1 cellular context compared by ENCODE assay signal in the genomic region with DNA sequence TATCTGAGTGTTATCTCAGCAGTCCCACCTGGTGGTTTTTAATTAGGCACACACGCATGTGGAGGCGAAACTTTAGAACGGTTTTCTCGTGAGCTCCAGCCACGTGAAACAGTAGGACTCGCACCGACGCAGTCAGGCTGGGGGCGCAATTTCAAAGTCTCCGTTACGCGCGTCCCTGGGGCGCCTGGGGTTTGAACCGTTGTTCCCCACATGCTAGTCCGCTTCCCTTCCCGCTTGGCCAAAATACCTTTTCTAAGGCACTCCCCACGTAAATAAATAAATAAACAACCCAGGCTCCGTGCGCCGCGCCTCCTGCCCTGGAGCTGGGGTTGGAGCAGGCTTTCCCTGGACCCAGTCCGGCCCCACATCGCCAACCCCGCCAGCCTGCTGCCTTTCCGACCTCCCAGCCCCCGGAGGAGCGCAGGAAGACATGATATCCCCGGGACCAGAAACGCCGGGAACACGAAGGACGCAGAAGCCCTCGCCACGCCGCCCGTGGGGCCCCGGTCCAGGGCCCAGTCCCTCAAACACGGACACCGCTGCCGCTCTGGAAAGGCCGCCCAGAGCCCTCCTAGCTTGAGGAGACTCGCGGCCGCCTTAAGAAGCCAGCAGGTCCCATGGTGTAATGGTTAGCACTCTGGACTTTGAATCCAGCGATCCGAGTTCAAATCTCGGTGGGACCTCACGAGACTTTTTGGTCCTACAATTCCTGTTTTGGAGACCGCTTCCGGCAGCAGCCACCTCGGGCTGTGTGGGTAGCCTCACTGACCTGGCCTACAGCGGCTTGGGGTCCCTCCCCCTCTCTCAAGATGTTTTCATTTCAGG.
A peak's percentile ranks its signal among the peaks of the same experiment; 100 is the strongest.
TF ChIP-seq lines count a peak whose summit lies in the region.

No MANE protein-coding gene starts in this region.

TF ChIP-seq in HepG2, 621 proteins besides CTCF, POLR2A, EP300 and RAD21 (continued from another document and continues in another):
- TF ChIP-seq, protein P1, sequence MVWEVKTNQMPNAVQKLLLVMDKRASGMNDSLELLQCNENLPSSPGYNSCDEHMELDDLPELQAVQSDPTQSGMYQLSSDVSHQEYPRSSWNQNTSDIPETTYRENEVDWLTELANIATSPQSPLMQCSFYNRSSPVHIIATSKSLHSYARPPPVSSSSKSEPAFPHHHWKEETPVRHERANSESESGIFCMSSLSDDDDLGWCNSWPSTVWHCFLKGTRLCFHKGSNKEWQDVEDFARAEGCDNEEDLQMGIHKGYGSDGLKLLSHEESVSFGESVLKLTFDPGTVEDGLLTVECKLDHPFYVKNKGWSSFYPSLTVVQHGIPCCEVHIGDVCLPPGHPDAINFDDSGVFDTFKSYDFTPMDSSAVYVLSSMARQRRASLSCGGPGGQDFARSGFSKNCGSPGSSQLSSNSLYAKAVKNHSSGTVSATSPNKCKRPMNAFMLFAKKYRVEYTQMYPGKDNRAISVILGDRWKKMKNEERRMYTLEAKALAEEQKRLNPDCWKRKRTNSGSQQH (CRISPR knock-in tag; IDR thresholded peaks at IDR 0.05; ENCODE audit: low read depth), result 0 out of 2 replicates have a peak, but pooled peaks have one; percentile 29
- no peak for TF ChIP-seq ZNF207 (IDR thresholded peaks at IDR 0.05; ENCODE audit: borderline replicate concordance)
- peak; percentile 40; the same call in 1 of the 2 replicates for TF ChIP-seq HES4 (CRISPR knock-in tag; IDR thresholded peaks at IDR 0.05; ENCODE audit: borderline replicate concordance)
- peak; percentile 29; the same call in 1 of the 2 replicates for TF ChIP-seq EEA1 (CRISPR knock-in tag; IDR thresholded peaks at IDR 0.05; ENCODE audit: borderline replicate concordance)
- peak; percentile 98 for TF ChIP-seq NRL (CRISPR knock-in tag; IDR thresholded peaks at IDR 0.05; ENCODE audit: borderline replicate concordance)
- peak; percentile 92 for TF ChIP-seq NCOR1 (IDR thresholded peaks at IDR 0.05; ENCODE audit: borderline replicate concordance, low read length)
- TF ChIP-seq, protein P2, sequence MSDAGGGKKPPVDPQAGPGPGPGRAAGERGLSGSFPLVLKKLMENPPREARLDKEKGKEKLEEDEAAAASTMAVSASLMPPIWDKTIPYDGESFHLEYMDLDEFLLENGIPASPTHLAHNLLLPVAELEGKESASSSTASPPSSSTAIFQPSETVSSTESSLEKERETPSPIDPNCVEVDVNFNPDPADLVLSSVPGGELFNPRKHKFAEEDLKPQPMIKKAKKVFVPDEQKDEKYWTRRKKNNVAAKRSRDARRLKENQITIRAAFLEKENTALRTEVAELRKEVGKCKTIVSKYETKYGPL (CRISPR knock-in tag; IDR thresholded peaks at IDR 0.05), result peak; percentile 86; the same call in 1 of the 2 replicates
- TF ChIP-seq SAFB2 (CRISPR knock-in tag; IDR thresholded peaks at IDR 0.05; ENCODE audit: borderline replicate concordance, low read depth), result no peak; the same call in 1 of the 2 replicates
- TF ChIP-seq ZNF326 (CRISPR knock-in tag; IDR thresholded peaks at IDR 0.05; ENCODE audit: borderline replicate concordance), result no peak
- no peak for TF ChIP-seq PHB2 (IDR thresholded peaks at IDR 0.05; ENCODE audit: partially characterized antibody)
- TF ChIP-seq ZSCAN21 (CRISPR knock-in tag; IDR thresholded peaks at IDR 0.05; ENCODE audit: borderline replicate concordance), result peak; percentile 85
- TF ChIP-seq, protein P3, sequence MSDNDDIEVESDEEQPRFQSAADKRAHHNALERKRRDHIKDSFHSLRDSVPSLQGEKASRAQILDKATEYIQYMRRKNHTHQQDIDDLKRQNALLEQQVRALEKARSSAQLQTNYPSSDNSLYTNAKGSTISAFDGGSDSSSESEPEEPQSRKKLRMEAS (IDR thresholded peaks at IDR 0.05), result peak; percentile 99
- peak; percentile 90; the same call in 1 of the 2 replicates for TF ChIP-seq TSC22D2 (CRISPR knock-in tag; IDR thresholded peaks at IDR 0.05; ENCODE audit: borderline replicate concordance)
- no peak for TF ChIP-seq POLR2AphosphoS2 (IDR thresholded peaks at IDR 0.05; ENCODE audit: low read depth, low read length)
- TF ChIP-seq RBM39 (IDR thresholded peaks at IDR 0.05; ENCODE audit: low read depth, low read length, poor library complexity, severe bottlenecking), result peak; percentile 83
- peak; percentile 95 for TF ChIP-seq DMAP1 (CRISPR knock-in tag; IDR thresholded peaks at IDR 0.05)
- no peak for TF ChIP-seq MBNL3 (CRISPR knock-in tag; conservative IDR thresholded peaks at IDR 0.05)
- TF ChIP-seq ZMYM3 (CRISPR knock-in tag; IDR thresholded peaks at IDR 0.05), result peak; percentile 61
- peak; percentile 53; the same call in 1 of the 2 replicates for TF ChIP-seq KMT2A (CRISPR knock-in tag; IDR thresholded peaks at IDR 0.05)
- no peak for TF ChIP-seq JARID2 (CRISPR knock-in tag; IDR thresholded peaks at IDR 0.05; ENCODE audit: insufficient replicate concordance)
- TF ChIP-seq ZNF354B (CRISPR knock-in tag; IDR thresholded peaks at IDR 0.05), result no peak; the same call in none of the 2 replicates
- no peak for TF ChIP-seq DPF2 (CRISPR knock-in tag; IDR thresholded peaks at IDR 0.05; ENCODE audit: borderline replicate concordance, low read depth)
- no peak; the same call in 1 of the 2 replicates for TF ChIP-seq FLYWCH1 (CRISPR knock-in tag; IDR thresholded peaks at IDR 0.05)
- peak; percentile 96 for TF ChIP-seq ZNF547 (CRISPR knock-in tag; IDR thresholded peaks at IDR 0.05)
- no peak; the same call in 1 of the 2 replicates for TF ChIP-seq ZNF33A (CRISPR knock-in tag; IDR thresholded peaks at IDR 0.05; ENCODE audit: borderline replicate concordance)
- 0 out of 2 replicates have a peak, but pooled peaks have one; percentile 33 for TF ChIP-seq ATRX (CRISPR knock-in tag; IDR thresholded peaks at IDR 0.05; ENCODE audit: borderline replicate concordance)
- TF ChIP-seq TBX3 (IDR thresholded peaks at IDR 0.05; ENCODE audit: borderline replicate concordance), result 0 out of 2 replicates have a peak, but pooled peaks have one; percentile 39
- peak; percentile 58 for TF ChIP-seq FOSL2 (CRISPR knock-in tag; IDR thresholded peaks at IDR 0.05)
- TF ChIP-seq, protein P4, sequence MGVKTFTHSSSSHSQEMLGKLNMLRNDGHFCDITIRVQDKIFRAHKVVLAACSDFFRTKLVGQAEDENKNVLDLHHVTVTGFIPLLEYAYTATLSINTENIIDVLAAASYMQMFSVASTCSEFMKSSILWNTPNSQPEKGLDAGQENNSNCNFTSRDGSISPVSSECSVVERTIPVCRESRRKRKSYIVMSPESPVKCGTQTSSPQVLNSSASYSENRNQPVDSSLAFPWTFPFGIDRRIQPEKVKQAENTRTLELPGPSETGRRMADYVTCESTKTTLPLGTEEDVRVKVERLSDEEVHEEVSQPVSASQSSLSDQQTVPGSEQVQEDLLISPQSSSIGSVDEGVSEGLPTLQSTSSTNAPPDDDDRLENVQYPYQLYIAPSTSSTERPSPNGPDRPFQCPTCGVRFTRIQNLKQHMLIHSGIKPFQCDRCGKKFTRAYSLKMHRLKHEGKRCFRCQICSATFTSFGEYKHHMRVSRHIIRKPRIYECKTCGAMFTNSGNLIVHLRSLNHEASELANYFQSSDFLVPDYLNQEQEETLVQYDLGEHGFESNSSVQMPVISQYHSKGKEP (CRISPR knock-in tag; IDR thresholded peaks at IDR 0.05), result 0 out of 2 replicates have a peak, but pooled peaks have one; percentile 13
- TF ChIP-seq ZSCAN20 (CRISPR knock-in tag; IDR thresholded peaks at IDR 0.05; ENCODE audit: borderline replicate concordance), result peak; percentile 97
- TF ChIP-seq, protein P5, sequence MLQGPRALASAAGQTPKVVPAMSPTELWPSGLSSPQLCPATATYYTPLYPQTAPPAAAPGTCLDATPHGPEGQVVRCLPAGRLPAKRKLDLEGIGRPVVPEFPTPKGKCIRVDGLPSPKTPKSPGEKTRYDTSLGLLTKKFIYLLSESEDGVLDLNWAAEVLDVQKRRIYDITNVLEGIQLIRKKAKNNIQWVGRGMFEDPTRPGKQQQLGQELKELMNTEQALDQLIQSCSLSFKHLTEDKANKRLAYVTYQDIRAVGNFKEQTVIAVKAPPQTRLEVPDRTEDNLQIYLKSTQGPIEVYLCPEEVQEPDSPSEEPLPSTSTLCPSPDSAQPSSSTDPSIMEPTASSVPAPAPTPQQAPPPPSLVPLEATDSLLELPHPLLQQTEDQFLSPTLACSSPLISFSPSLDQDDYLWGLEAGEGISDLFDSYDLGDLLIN (CRISPR knock-in tag; IDR thresholded peaks at IDR 0.05; ENCODE audit: borderline replicate concordance), result peak; percentile 90; the same call in 1 of the 2 replicates
- TF ChIP-seq ZFP36L1 (CRISPR knock-in tag; IDR thresholded peaks at IDR 0.05), result peak; percentile 96; the same call in 1 of the 2 replicates
- TF ChIP-seq, protein P6, sequence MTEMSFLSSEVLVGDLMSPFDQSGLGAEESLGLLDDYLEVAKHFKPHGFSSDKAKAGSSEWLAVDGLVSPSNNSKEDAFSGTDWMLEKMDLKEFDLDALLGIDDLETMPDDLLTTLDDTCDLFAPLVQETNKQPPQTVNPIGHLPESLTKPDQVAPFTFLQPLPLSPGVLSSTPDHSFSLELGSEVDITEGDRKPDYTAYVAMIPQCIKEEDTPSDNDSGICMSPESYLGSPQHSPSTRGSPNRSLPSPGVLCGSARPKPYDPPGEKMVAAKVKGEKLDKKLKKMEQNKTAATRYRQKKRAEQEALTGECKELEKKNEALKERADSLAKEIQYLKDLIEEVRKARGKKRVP (CRISPR knock-in tag; IDR thresholded peaks at IDR 0.05), result no peak
- TF ChIP-seq NFE2L2 (IDR thresholded peaks at IDR 0.05; ENCODE audit: low read length), result no peak
- 0 out of 2 replicates have a peak, but pooled peaks have one; percentile 21 for TF ChIP-seq ESRRA (CRISPR knock-in tag; IDR thresholded peaks at IDR 0.05; ENCODE audit: low read depth)
- TF ChIP-seq, protein P7, sequence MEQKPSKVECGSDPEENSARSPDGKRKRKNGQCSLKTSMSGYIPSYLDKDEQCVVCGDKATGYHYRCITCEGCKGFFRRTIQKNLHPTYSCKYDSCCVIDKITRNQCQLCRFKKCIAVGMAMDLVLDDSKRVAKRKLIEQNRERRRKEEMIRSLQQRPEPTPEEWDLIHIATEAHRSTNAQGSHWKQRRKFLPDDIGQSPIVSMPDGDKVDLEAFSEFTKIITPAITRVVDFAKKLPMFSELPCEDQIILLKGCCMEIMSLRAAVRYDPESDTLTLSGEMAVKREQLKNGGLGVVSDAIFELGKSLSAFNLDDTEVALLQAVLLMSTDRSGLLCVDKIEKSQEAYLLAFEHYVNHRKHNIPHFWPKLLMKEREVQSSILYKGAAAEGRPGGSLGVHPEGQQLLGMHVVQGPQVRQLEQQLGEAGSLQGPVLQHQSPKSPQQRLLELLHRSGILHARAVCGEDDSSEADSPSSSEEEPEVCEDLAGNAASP (CRISPR knock-in tag; IDR thresholded peaks at IDR 0.05; ENCODE audit: borderline replicate concordance), result peak; percentile 48; the same call in 1 of the 2 replicates
- TF ChIP-seq ZNF589 (CRISPR knock-in tag; conservative IDR thresholded peaks at IDR 0.05), result peak; percentile 42; the same call in 1 of the 2 replicates
- no peak; the same call in 1 of the 2 replicates for TF ChIP-seq KDM6A (CRISPR knock-in tag; IDR thresholded peaks at IDR 0.05; ENCODE audit: low read depth)
- peak; percentile 31; the same call in 1 of the 2 replicates for TF ChIP-seq NFE2 (CRISPR knock-in tag; IDR thresholded peaks at IDR 0.05)
- 0 out of 2 replicates have a peak, but pooled peaks have one; percentile 51 for TF ChIP-seq SIX4 (CRISPR knock-in tag; IDR thresholded peaks at IDR 0.05)
- TF ChIP-seq, protein P8, sequence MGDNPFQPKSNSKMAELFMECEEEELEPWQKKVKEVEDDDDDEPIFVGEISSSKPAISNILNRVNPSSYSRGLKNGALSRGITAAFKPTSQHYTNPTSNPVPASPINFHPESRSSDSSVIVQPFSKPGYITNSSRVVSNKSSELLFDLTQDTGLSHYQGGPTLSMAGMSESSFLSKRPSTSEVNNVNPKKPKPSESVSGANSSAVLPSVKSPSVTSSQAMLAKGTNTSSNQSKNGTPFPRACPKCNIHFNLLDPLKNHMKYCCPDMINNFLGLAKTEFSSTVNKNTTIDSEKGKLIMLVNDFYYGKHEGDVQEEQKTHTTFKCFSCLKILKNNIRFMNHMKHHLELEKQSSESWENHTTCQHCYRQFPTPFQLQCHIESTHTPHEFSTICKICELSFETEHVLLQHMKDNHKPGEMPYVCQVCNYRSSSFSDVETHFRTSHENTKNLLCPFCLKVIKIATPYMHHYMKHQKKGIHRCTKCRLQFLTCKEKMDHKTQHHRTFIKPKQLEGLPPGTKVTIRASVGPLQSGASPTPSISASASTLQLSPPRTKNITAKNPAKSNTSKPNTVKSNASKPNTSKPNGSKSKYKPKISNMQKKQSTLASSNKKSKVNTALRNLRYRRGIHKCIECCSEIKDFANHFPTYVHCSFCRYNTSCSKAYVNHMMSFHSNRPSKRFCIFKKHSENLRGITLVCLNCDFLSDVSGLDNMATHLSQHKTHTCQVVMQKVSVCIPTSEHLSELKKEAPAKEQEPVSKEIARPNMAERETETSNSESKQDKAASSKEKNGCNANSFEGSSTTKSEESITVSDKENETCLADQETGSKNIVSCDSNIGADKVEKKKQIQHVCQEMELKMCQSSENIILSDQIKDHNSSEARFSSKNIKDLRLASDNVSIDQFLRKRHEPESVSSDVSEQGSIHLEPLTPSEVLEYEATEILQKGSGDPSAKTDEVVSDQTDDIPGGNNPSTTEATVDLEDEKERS (CRISPR knock-in tag; IDR thresholded peaks at IDR 0.05), result no peak; the same call in 1 of the 2 replicates
- TF ChIP-seq, protein P9, sequence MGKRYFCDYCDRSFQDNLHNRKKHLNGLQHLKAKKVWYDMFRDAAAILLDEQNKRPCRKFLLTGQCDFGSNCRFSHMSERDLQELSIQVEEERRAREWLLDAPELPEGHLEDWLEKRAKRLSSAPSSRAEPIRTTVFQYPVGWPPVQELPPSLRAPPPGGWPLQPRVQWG (CRISPR knock-in tag; IDR thresholded peaks at IDR 0.05; ENCODE audit: borderline replicate concordance, low read depth), result no peak
- TF ChIP-seq ZBTB7B (CRISPR knock-in tag; IDR thresholded peaks at IDR 0.05), result peak; percentile 33; the same call in 1 of the 2 replicates
- TF ChIP-seq, protein P10, sequence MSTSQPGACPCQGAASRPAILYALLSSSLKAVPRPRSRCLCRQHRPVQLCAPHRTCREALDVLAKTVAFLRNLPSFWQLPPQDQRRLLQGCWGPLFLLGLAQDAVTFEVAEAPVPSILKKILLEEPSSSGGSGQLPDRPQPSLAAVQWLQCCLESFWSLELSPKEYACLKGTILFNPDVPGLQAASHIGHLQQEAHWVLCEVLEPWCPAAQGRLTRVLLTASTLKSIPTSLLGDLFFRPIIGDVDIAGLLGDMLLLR (CRISPR knock-in tag; IDR thresholded peaks at IDR 0.05), result no peak; the same call in 1 of the 2 replicates
- peak; percentile 70; the same call in 1 of the 2 replicates for TF ChIP-seq IRF2 (CRISPR knock-in tag; IDR thresholded peaks at IDR 0.05)
- TF ChIP-seq ZKSCAN8 (CRISPR knock-in tag; IDR thresholded peaks at IDR 0.05; ENCODE audit: borderline replicate concordance), result peak; percentile 61
- TF ChIP-seq ZNF629 (CRISPR knock-in tag; conservative IDR thresholded peaks at IDR 0.05), result peak; percentile 65
- peak; percentile 38 for TF ChIP-seq ZNF678 (CRISPR knock-in tag; IDR thresholded peaks at IDR 0.05)
- no peak; a peak in 1 of 4 replicates for TF ChIP-seq NR2F1 (CRISPR knock-in tag; IDR thresholded peaks at IDR 0.05)
- TF ChIP-seq MATR3 (CRISPR knock-in tag; IDR thresholded peaks at IDR 0.05), result no peak
- 0 out of 2 replicates have a peak, but pooled peaks have one; percentile 40 for TF ChIP-seq ZNF839 (CRISPR knock-in tag; IDR thresholded peaks at IDR 0.05; ENCODE audit: borderline replicate concordance)
